In genomic region chr16:66427036-66427446, GRCh38 we compare ENCODE assay signal across 8 cellular contexts. TPM values are rescaled to one million over a fixed set of nuclear protein-coding genes. Genes with fewer than 3 reads are reported as not detected.
A peak's percentile ranks its signal among the peaks of the same experiment; 100 is the strongest.
DNase-seq lines count a peak whose midpoint lies in the region; ATAC-seq, FAIRE-seq and TF ChIP-seq lines count a peak whose summit lies in the region.

Gene BEAN1 (plus strand): TSS chr16:66427295. CDS start chr16:66437677, 10,382 bp downstream.

- no peak for FAIRE-seq in A549 (lab: Jason Lieb, UNC)
- no peak for FAIRE-seq in bronchial epithelial cell (lab: Jason Lieb, UNC)

- peaks cover 14% of the 10 kb centered on the region for H3K27me3 ChIP-seq in bronchial epithelial cell (ENCODE audit: control insufficient read depth, insufficient read depth, low read length)
- peaks cover 2 to 8% (median 6%) of the 10 kb centered on the region in 4 donors for H3K27me3 ChIP-seq in liver (ENCODE audit: control insufficient read depth in 4 of 4, insufficient read depth in 4 of 4, low read length in 3 of 4)

- no peaks in the 10 kb centered on the region for H3K9me3 ChIP-seq in A549
- H3K9me3 ChIP-seq in HEK293 (ENCODE audit: control insufficient read depth, insufficient read depth, low read depth, low read length) = no peaks in the 10 kb centered on the region
- no peaks in the 10 kb centered on the region for H3K9me3 ChIP-seq in liver (ENCODE audit: control insufficient read depth in 4 of 4, low read length in 3 of 4)

- H3K4me2 ChIP-seq in A549 = peak within 1 kb of the TSS; percentile 100

- TF ChIP-seq EP300 in A549 (IDR thresholded peaks at IDR 0.05) = no peak

- H3K27ac ChIP-seq in A549 = peak within 1 kb of the TSS; percentile 85 to 93
- H3K27ac ChIP-seq in HEK293 (ENCODE audit: extremely low read depth, low read depth, low read length) = no peak within 1 kb of the TSS
- H3K27ac ChIP-seq in liver (ENCODE audit: low read depth in 1 of 2, low read length in 2 of 2) = no peak within 1 kb of the TSS
- H3K27ac ChIP-seq in urinary bladder (ENCODE audit: low read depth) = no peak within 1 kb of the TSS

- ATAC-seq in A549 = peak; percentile 47 to 69
- no peak for ATAC-seq in GM19397 (IDR thresholded peaks at IDR 0.05; ENCODE audit: unreplicated experiment)
- ATAC-seq in HG02938 (IDR thresholded peaks at IDR 0.05; ENCODE audit: unreplicated experiment) = no peak

- POLR2A ChIA-PET in A549 (lab: Yijun Ruan, JAX) = no interaction called here
- POLR2A ChIA-PET in HEK293 (lab: Yijun Ruan, JAX) = no interaction called here

- TF ChIP-seq RAD21 in A549 (conservative IDR thresholded peaks at IDR 0.05 in 1 of 2, IDR thresholded peaks at IDR 0.05 in 1 of 2) (no peak), liver (IDR thresholded peaks at IDR 0.05) (no peak)

- DNase-seq in A549 (ENCODE audit: low read depth in 1 of 2, low spot score in 1 of 2) = peak in 1 of 2 experiments; percentile 46
- no peak for DNase-seq in bronchial epithelial cell (ENCODE audit: low read depth)
- DNase-seq in UCSD-AML1 (lab: John Stamatoyannopoulos, UW; ENCODE audit: unreplicated experiment) = no peak

- no peak for TF ChIP-seq POLR2A in A549 (IDR thresholded peaks at IDR 0.05; ENCODE audit: low read length)

- WGBS in A549 (ENCODE audit: missing lambda C conversion rate) = 0% methylated on average over 3 of the region's 66 CpGs
- WGBS in liver = 1% methylated on average over 66 of the region's 66 CpGs
- WGBS in urinary bladder = under 1% methylated on average over 65 of the region's 66 CpGs

- CTCF ChIA-PET in A549 (lab: Yijun Ruan, JAX) (interaction anchor here (0.9 to 1.0 kb wide), 3 partner anchors 20 to 70 kb away, joined by 3 to 4 read pairs (median 4); no protein-coding TSS in a partner anchor), HEK293 (lab: Yijun Ruan, JAX) (no interaction called here)

- H3K9ac ChIP-seq in liver (ENCODE audit: low read depth in 1 of 2, low read length in 2 of 2) = no peak within 1 kb of the TSS

- H3K36me3 ChIP-seq in HEK293 (ENCODE audit: control insufficient read depth in 2 of 2, insufficient read depth in 1 of 2, low read length in 2 of 2) (no peaks in the 10 kb centered on the region), bronchial epithelial cell (ENCODE audit: control insufficient read depth, insufficient read depth, low read length) (no peaks in the 10 kb centered on the region), liver (ENCODE audit: control insufficient read depth in 4 of 4, insufficient read depth in 3 of 4, low read depth in 1 of 4, low read length in 3 of 4) (no peaks in the 10 kb centered on the region), urinary bladder (ENCODE audit: insufficient read depth) (no peaks in the 10 kb centered on the region)

- TF ChIP-seq CTCF in A549 (IDR thresholded peaks at IDR 0.05) = no peak
- no peak for TF ChIP-seq CTCF in HEK293 (tag by site-specific recombination; IDR thresholded peaks at IDR 0.05)
- no peak for TF ChIP-seq CTCF in bronchial epithelial cell (IDR thresholded peaks at IDR 0.05; ENCODE audit: insufficient read depth, low read length, severe bottlenecking)
- no peak for TF ChIP-seq CTCF in liver (IDR thresholded peaks at IDR 0.05; ENCODE audit: low read depth, low read length, missing input control)

- H3K4me1 ChIP-seq in A549 = peaks cover 6% of the 10 kb centered on the region
- H3K4me1 ChIP-seq in HEK293 (ENCODE audit: control insufficient read depth, insufficient read depth, low read length) = peaks cover 2% of the 10 kb centered on the region; the same call in 1 of the 2 replicates
- peaks cover 0 to 14% (median 9%) of the 10 kb centered on the region in 4 donors for H3K4me1 ChIP-seq in liver (ENCODE audit: control insufficient read depth in 4 of 4, insufficient read depth in 4 of 4, low read length in 3 of 4)
- H3K4me1 ChIP-seq in urinary bladder (ENCODE audit: insufficient read depth) = no peaks in the 10 kb centered on the region

- H3K4me3 ChIP-seq in A549 (peak within 1 kb of the TSS; percentile 88), HEK293 (ENCODE audit: low read depth, low read length) (peak within 1 kb of the TSS; percentile 35), bronchial epithelial cell (ENCODE audit: low read depth, low read length) (peak within 1 kb of the TSS; percentile 30), liver (ENCODE audit: low read depth in 1 of 3, low read length in 3 of 3) (peak within 1 kb of the TSS in 2 of 3 donors; percentile 20 to 56), urinary bladder (ENCODE audit: low read depth, low read length) (peak within 1 kb of the TSS; percentile 50)

TF ChIP-seq in A549, 52 proteins besides CTCF, POLR2A, EP300 and RAD21:
- TF ChIP-seq NPAS2 (CRISPR knock-in tag; IDR thresholded peaks at IDR 0.05; ENCODE audit: borderline replicate concordance) (no peak), PHF8 (IDR thresholded peaks at IDR 0.05; ENCODE audit: borderline replicate concordance, low read depth) (no peak), RARB (CRISPR knock-in tag; IDR thresholded peaks at IDR 0.05) (no peak), CHD2 (IDR thresholded peaks at IDR 0.05; ENCODE audit: low read length, partially characterized antibody) (no peak)

TF ChIP-seq in HEK293, 187 proteins besides CTCF, POLR2A, EP300 and RAD21:
- TF ChIP-seq ZBTB6 (tag by site-specific recombination; IDR thresholded peaks at IDR 0.05) (peak; percentile 99), ZNF155 (tag by site-specific recombination; IDR thresholded peaks at IDR 0.05) (no peak)

TF ChIP-seq in liver, 16 proteins besides CTCF, POLR2A, EP300 and RAD21:
- TF ChIP-seq SP1 (IDR thresholded peaks at IDR 0.05) (no peak), RXRA (IDR thresholded peaks at IDR 0.05) (no peak), HNF4A (conservative IDR thresholded peaks at IDR 0.05) (no peak), FOXA2 (IDR thresholded peaks at IDR 0.05) (no peak), REST (IDR thresholded peaks at IDR 0.05) (no peak), YY1 (IDR thresholded peaks at IDR 0.05) (no peak), MAX (IDR thresholded peaks at IDR 0.05) (no peak), EGR1 (IDR thresholded peaks at IDR 0.05; ENCODE audit: low read depth in 2 of 2) (no peak), GABPA (IDR thresholded peaks at IDR 0.05 in 1 of 2, conservative IDR thresholded peaks at IDR 0.05 in 1 of 2) (no peak)

RNA-seq across cellular contexts. Expression of gene BEAN1, which starts in this region (rescaled TPM):
- polyA plus RNA-seq in A549 (2011; rRNA removed) (0.98 and 1.4 TPM in 2 replicates), A549 (2017; fragmentation: RNase III; extraction: RNeasy Plus Mini Kit Qiagen cat#74134 plus additional on column Dnase treatment) (1.2 to 2.4 TPM (median 1.7 TPM) in 3 replicates), liver (under 1 TPM; 0.22 to 0.99 TPM), urinary bladder (1.0 TPM)
- polyA plus RNA-seq in A549 (2012; cell fraction: cytosol; rRNA removed) = 0.58 and 0.63 TPM in 2 replicates
- polyA plus RNA-seq in A549 (2012; cell fraction: nucleus; rRNA removed) = 1.3 and 1.5 TPM in 2 replicates
- 0.83 and 1.4 TPM in 2 replicates for polyA minus RNA-seq in A549 (2011; rRNA and poly(A)+ RNA removed)
- total RNA-seq in bronchial epithelial cell (0.38 TPM in 1 of 2 replicates, not detected in the other), liver (under 1 TPM in 1 of 2 donors, not detected in 1; 0.25 TPM), urinary bladder (0.85 TPM)

Comparison
In these comparisons a context has a peak if more than half of its experiments do, and no peak if none do; other contexts are left out.
1. ATAC-seq: peak in A549 (2 of 2); none in GM19397 (single experiment) and HG02938 (single experiment).
2. H3K27ac ChIP-seq: peak in A549 (2 of 2); none in HEK293 (single experiment), liver (0 of 2) and urinary bladder (single experiment).
3. H3K4me3 ChIP-seq: peak in every context shown above with its lines; median percentile 88 in A549; 50 in urinary bladder; 38 in liver; 35 in HEK293; 30 in bronchial epithelial cell.